In the genomic region with DNA sequence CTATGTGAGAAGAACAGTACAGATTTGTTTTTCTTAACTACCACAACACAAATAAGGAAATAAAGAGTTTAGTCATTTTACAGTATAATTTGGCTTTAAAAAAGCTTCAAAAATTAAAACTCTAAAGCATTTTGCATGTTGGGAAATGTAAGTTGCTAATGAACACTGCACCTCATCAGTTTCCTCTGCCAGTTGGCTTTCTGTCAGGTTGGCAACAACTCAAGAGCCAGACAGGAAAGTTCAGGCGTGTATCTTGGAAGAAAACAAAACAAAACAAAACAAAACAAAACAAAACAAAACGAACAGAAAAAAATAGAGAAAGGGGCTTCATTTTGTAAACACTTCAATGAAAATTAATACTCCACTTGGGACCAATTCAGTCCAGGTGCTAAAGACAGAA, we compare ENCODE assay signal across 17 cellular contexts.
DNase-seq lines count a peak whose midpoint lies in the region; TF ChIP-seq lines count a peak whose summit lies in the region.
"Had no signal": no experiment of that assay in that cellular context is flagged by ENCODE, and none has a peak within 500 bp of the region (broad histone marks: within the 10 kb centered on the region; RNA-seq: fewer than 3 reads in every experiment).

No MANE protein-coding gene starts in this region.

- H3K27ac Mint-ChIP-seq in MCF 10A (ENCODE audit: low read depth, unreplicated experiment): peak overlapping the region; percentile 47
- H3K27ac Mint-ChIP-seq: CD4-positive, alpha-beta T cell; mesothelial cell of epicardium had no signal

- no peak for TF ChIP-seq CTCF in MCF 10A (IDR thresholded peaks at IDR 0.05; ENCODE audit: unreplicated experiment)
- no peak for TF ChIP-seq CTCF in mammary epithelial cell (conservative IDR thresholded peaks at IDR 0.05 in 1 of 2, IDR thresholded peaks at IDR 0.05 in 1 of 2; ENCODE audit: extremely low read depth in 1 of 2, insufficient read depth in 1 of 2, low read depth in 1 of 2, low read length in 2 of 2)
- no peak for TF ChIP-seq CTCF in cardiac fibroblast (IDR thresholded peaks at IDR 0.05; ENCODE audit: low read depth, low read length)
- no peak for TF ChIP-seq CTCF in left ventricle myocardium inferior (IDR thresholded peaks at IDR 0.05; ENCODE audit: borderline replicate concordance)
- no peak for TF ChIP-seq CTCF in testis (IDR thresholded peaks at IDR 0.05)
- no peak for TF ChIP-seq CTCF in BE2C (IDR thresholded peaks at IDR 0.05; ENCODE audit: low read depth, low read length)

- no peaks in the 10 kb centered on the region for H3K36me3 ChIP-seq in mammary epithelial cell (ENCODE audit: insufficient read depth, low read length)
- no peaks in the 10 kb centered on the region for H3K36me3 ChIP-seq in left ventricle myocardium inferior
- no peaks in the 10 kb centered on the region for H3K36me3 ChIP-seq in testis (ENCODE audit: low read depth, missing control alignments)
- no peaks in the 10 kb centered on the region for H3K36me3 ChIP-seq in BE2C
- H3K36me3 ChIP-seq: vagina had no signal

- TF ChIP-seq POLR2A in testis (IDR thresholded peaks at IDR 0.05): no peak

- H3K36me3 Mint-ChIP-seq in MCF 10A (ENCODE audit: insufficient read depth, unreplicated experiment): no peaks in the 10 kb centered on the region
- H3K36me3 Mint-ChIP-seq: mesothelial cell of epicardium had no signal

- no peak overlapping the region for H2AFZ ChIP-seq in mammary epithelial cell (ENCODE audit: low read depth, low read length)

- no peak overlapping the region for H3K4me3 Mint-ChIP-seq in MCF 10A (ENCODE audit: unreplicated experiment)
- H3K4me3 Mint-ChIP-seq: CD4-positive, alpha-beta T cell; mesothelial cell of epicardium; stimulated activated naive CD8-positive, alpha-beta T cell treated with anti-CD3 and anti-CD28 coated beads, Interleukin-15, amount 100 ng/mL, for 72 hours had no signal

- H3K79me2 ChIP-seq in mammary epithelial cell (ENCODE audit: insufficient read depth, low read length): no peaks in the 10 kb centered on the region

- no peaks in the 10 kb centered on the region for H3K27me3 Mint-ChIP-seq in MCF 10A (ENCODE audit: insufficient read depth, unreplicated experiment)
- H3K27me3 Mint-ChIP-seq: CD4-positive, alpha-beta T cell; stimulated activated naive CD8-positive, alpha-beta T cell treated with anti-CD3 and anti-CD28 coated beads, Interleukin-15, amount 100 ng/mL, for 72 hours had no signal

- H3K27me3 ChIP-seq in mammary epithelial cell (ENCODE audit: insufficient read depth, low read length) (no peaks in the 10 kb centered on the region), left ventricle myocardium inferior (ENCODE audit: low read depth) (no peaks in the 10 kb centered on the region), testis (no peaks in the 10 kb centered on the region), BE2C (no peaks in the 10 kb centered on the region)
- H3K27me3 ChIP-seq: vagina had no signal

- no peak overlapping the region for H3K4me3 ChIP-seq in mammary epithelial cell (replicated peaks in 1 of 3; ENCODE audit: insufficient read depth in 1 of 3, low read depth in 2 of 3, low read length in 3 of 3)
- H3K4me3 ChIP-seq in cardiac fibroblast (replicated peaks in 1 of 2; ENCODE audit: low read depth in 2 of 2, low read length in 2 of 2): no peak overlapping the region
- no peak overlapping the region for H3K4me3 ChIP-seq in left ventricle myocardium inferior
- H3K4me3 ChIP-seq in testis: no peak overlapping the region
- H3K4me3 ChIP-seq in BE2C (ENCODE audit: low read depth, low read length): no peak overlapping the region
- H3K4me3 ChIP-seq: vagina had no signal

- no peak overlapping the region for H3K4me2 ChIP-seq in mammary epithelial cell (ENCODE audit: insufficient read depth, low read depth, low read length)
- H3K4me2 ChIP-seq: SK-N-SH had no signal

- in situ Hi-C loops in mammary epithelial cell (cut with MboI; ENCODE audit: low sequenced_read_pairs in 2 of 2): no loop called here

- no peak overlapping the region for H3K9ac ChIP-seq in mammary epithelial cell (ENCODE audit: insufficient read depth, low read length)
- H3K9ac ChIP-seq: SK-N-SH had no signal

- H3K4me1 ChIP-seq in mammary epithelial cell (ENCODE audit: insufficient read depth, low read length) (no peaks in the 10 kb centered on the region), left ventricle myocardium inferior (peaks cover 42% of the 10 kb centered on the region), testis (peaks cover 6% of the 10 kb centered on the region), BE2C (no peaks in the 10 kb centered on the region)

- H3K27ac ChIP-seq in mammary epithelial cell (ENCODE audit: insufficient read depth, low read depth, low read length) (no peak overlapping the region), left ventricle myocardium inferior (replicated peaks) (peak overlapping the region; percentile 36), testis (peak overlapping the region; percentile 4 to 21)
- H3K27ac ChIP-seq: vagina had no signal

- intact Hi-C loops in MCF 10A (cut with micrococcal nuclease): no loop called here
- intact Hi-C loops in mammary epithelial cell (cut with micrococcal nuclease): no loop called here
- intact Hi-C loops in left ventricle myocardium inferior (cut with micrococcal nuclease): no loop called here
- intact Hi-C loops in testis (cut with DNase I; ENCODE audit: low total_unique reads): no loop called here

- dilution Hi-C loops in mammary epithelial cell (cut with HindIII; ENCODE audit: low sequenced_read_pairs): no loop called here

- BruUV-seq in MCF 10A (replicated peaks; lab: Mats Ljungman, UMichigan) (no TSS peak), mammary epithelial cell (replicated peaks; lab: Mats Ljungman, UMichigan) (no TSS peak)

- no peaks in the 10 kb centered on the region for H3K9me3 ChIP-seq in mammary epithelial cell (replicated peaks; ENCODE audit: insufficient read depth, low read length)
- no peaks in the 10 kb centered on the region for H3K9me3 ChIP-seq in left ventricle myocardium inferior (replicated peaks)
- H3K9me3 ChIP-seq in testis: no peaks in the 10 kb centered on the region
- no peaks in the 10 kb centered on the region for H3K9me3 ChIP-seq in BE2C
- H3K9me3 ChIP-seq: SK-N-SH, vagina had no signal

- 77% methylated on average over 2 of the region's 2 CpGs for WGBS in mammary epithelial cell (ENCODE audit: low coverage, missing lambda C conversion rate)
- WGBS in testis, 2 donors: 35 to 40% methylated on average over 2 of the region's 2 CpGs

- H3K4me1 Mint-ChIP-seq in MCF 10A (ENCODE audit: insufficient read depth, unreplicated experiment): peaks cover 10% of the 10 kb centered on the region

- CTCF ChIA-PET in MCF 10A (lab: Yijun Ruan, JAX) (no interaction called here), mammary epithelial cell (lab: Charles Lee; ENCODE audit: low non-redundant PET) (no interaction called here)

- no peaks in the 10 kb centered on the region for H3K9me3 Mint-ChIP-seq in MCF 10A (ENCODE audit: unreplicated experiment)
- H3K9me3 Mint-ChIP-seq: mesothelial cell of epicardium had no signal

- POLR2A ChIA-PET in MCF 10A (lab: Yijun Ruan, JAX): no interaction called here

- H4K20me1 ChIP-seq in mammary epithelial cell (ENCODE audit: insufficient read depth, low read length): no peaks in the 10 kb centered on the region

- DNase-seq in MCF 10A (ENCODE audit: unreplicated experiment) (peak; percentile 40), mammary epithelial cell (no peak), cardiac fibroblast (ENCODE audit: low read depth in 2 of 2) (peak; percentile 43 to 86), left ventricle myocardium inferior (peak; percentile 48), testis (peak; percentile 70), activated T-cell treated with anti-CD3 and anti-CD28 coated beads for 4 hours (no peak), BE2C (no peak), H4 (ENCODE audit: low spot score) (no peak)
- DNase-seq: activated CD4-positive, alpha-beta T cell treated with anti-CD3 and anti-CD28 coated beads for 1 hour; amygdala; CD4-positive, alpha-beta T cell; glutamatergic neuron; SK-N-SH; stimulated activated naive CD8-positive, alpha-beta T cell treated with anti-CD3 and anti-CD28 coated beads, Interleukin-15, amount 100 ng/mL, for 72 hours; T-helper 9 cell had no signal

Comparison
In these comparisons a context has a peak if more than half of its experiments do, and no peak if none do; other contexts are left out.
1. DNase-seq: peak in MCF 10A (single experiment), cardiac fibroblast (2 of 2), left ventricle myocardium inferior (single experiment) and testis (single experiment); none in mammary epithelial cell (single experiment), activated T-cell treated with anti-CD3 and anti-CD28 coated beads for 4 hours (single experiment), BE2C (single experiment) and H4 (single experiment).